ENCODE assay signal across 8 cellular contexts in the genomic region with DNA sequence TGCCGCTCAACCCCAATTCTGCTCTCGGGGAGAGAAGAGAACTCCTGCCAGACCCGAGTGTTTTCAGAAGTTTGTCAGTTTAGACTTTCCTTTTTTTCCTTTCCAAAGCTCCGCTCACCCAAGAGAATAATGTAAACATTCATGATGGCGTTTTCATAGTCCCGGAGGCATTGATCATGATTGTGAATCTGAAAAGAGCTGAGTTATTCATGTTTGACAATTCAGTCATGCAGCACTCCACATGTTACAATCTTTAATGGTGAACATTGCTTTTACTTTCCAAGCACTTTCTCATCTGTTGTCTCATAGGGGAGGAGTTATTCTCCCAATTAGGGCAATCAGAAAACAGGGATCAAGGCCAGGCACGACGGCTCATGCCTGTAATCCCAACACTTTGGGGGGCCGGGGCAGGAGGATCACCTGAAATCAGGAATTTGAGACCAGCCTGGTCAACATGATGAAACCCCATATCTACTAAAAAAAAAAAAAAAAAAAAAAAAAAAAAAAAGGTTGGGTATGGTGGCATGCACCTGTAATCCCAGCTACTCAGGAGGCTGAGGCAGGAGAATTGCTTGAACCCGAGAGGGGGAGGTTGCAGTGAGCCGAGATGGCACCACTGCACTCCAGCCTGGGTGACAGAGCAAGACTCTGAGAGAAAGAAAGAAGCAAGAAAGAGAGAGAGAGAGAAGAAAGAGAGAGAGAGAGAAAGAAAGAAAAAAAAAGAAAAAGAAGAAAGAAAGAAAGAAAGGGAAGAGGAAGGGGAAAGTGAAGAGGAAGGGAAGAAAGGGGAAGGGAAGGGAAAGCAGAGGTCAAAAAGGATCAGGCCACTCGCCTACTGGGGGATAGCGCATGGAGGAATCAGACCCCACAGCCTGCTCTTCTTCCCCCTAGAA.
A peak's percentile ranks its signal among the peaks of the same experiment; 100 is the strongest.
DNase-seq lines count a peak whose midpoint lies in the region; ATAC-seq, FAIRE-seq and TF ChIP-seq lines count a peak whose summit lies in the region.

No MANE protein-coding gene starts in this region.

- DNase-seq in EH (ENCODE audit: low read depth): peak; percentile 14
- no peak for DNase-seq in activated CD8-positive, alpha-beta T cell treated with anti-CD3 and anti-CD28 coated beads for 36 hours
- DNase-seq in foreskin fibroblast: no peak
- no peak for DNase-seq in progenitor cell of endocrine pancreas (ENCODE audit: low spot score, unreplicated experiment)
- no peak for DNase-seq in GM12891 (ENCODE audit: insufficient read length, low spot score)
- DNase-seq in anterior cingulate cortex (lab: John Stamatoyannopoulos, UW): no peak

- ATAC-seq in activated CD8-positive, alpha-beta T cell treated with anti-CD3 and anti-CD28 coated beads for 36 hours: no peak
- no peak for ATAC-seq in GM18502 (IDR thresholded peaks at IDR 0.05; ENCODE audit: poor library complexity, unreplicated experiment)
- no peak for ATAC-seq in GM18517 (IDR thresholded peaks at IDR 0.05; ENCODE audit: unreplicated experiment)

- CTCF ChIA-PET in activated CD8-positive, alpha-beta T cell treated with anti-CD3 and anti-CD28 coated beads for 36 hours (lab: Charles Lee): interaction anchor here (1.7 to 2.5 kb wide), 2 partner anchors 11 to 44 kb away, joined by 4 to 6 read pairs; no protein-coding TSS in a partner anchor

- H3K27ac Mint-ChIP-seq in activated CD8-positive, alpha-beta T cell treated with anti-CD3 and anti-CD28 coated beads for 36 hours: peak overlapping the region; percentile 69
- H3K27ac Mint-ChIP-seq in progenitor cell of endocrine pancreas: no peak overlapping the region

- H3K4me3 Mint-ChIP-seq in activated CD8-positive, alpha-beta T cell treated with anti-CD3 and anti-CD28 coated beads for 36 hours: peak overlapping the region; percentile 66
- peak overlapping the region; percentile 60 for H3K4me3 Mint-ChIP-seq in progenitor cell of endocrine pancreas (ENCODE audit: low read depth)

- intact Hi-C loops in activated CD8-positive, alpha-beta T cell treated with anti-CD3 and anti-CD28 coated beads for 36 hours (cut with micrococcal nuclease): loop anchor here (10.0 kb wide), 2 partner anchors 114 to 116 kb away; no protein-coding TSS in a partner anchor

- peaks cover 55% of the 10 kb centered on the region for H3K4me1 Mint-ChIP-seq in activated CD8-positive, alpha-beta T cell treated with anti-CD3 and anti-CD28 coated beads for 36 hours (ENCODE audit: low read depth)
- peaks cover 5% of the 10 kb centered on the region for H3K4me1 Mint-ChIP-seq in progenitor cell of endocrine pancreas (ENCODE audit: low read depth)

- POLR2A ChIA-PET in activated CD8-positive, alpha-beta T cell treated with anti-CD3 and anti-CD28 coated beads for 36 hours (lab: Charles Lee): interaction anchor here (1.0 to 1.8 kb wide), 4 partner anchors 8 to 70 kb away, joined by 3 to 4 read pairs (median 3); a partner anchor contains a TSS

- no peak for FAIRE-seq in GM12891 (lab: Jason Lieb, UNC)

- H3K9me3 Mint-ChIP-seq in activated CD8-positive, alpha-beta T cell treated with anti-CD3 and anti-CD28 coated beads for 36 hours: no peaks in the 10 kb centered on the region
- H3K9me3 Mint-ChIP-seq in progenitor cell of endocrine pancreas (ENCODE audit: low read depth): no peaks in the 10 kb centered on the region

- H3K27me3 Mint-ChIP-seq in activated CD8-positive, alpha-beta T cell treated with anti-CD3 and anti-CD28 coated beads for 36 hours: peaks cover 2% of the 10 kb centered on the region
- peaks cover 73% of the 10 kb centered on the region for H3K27me3 Mint-ChIP-seq in progenitor cell of endocrine pancreas

- peak overlapping the region; percentile 51 to 70 for H3K4me3 ChIP-seq in foreskin fibroblast (ENCODE audit: low read depth in 1 of 2, low read length in 2 of 2)

- TF ChIP-seq POLR2A in GM12891 (IDR thresholded peaks at IDR 0.05; ENCODE audit: low read depth, low read length): no peak

- no peaks in the 10 kb centered on the region for H3K36me3 Mint-ChIP-seq in activated CD8-positive, alpha-beta T cell treated with anti-CD3 and anti-CD28 coated beads for 36 hours (ENCODE audit: low read depth)
- no peaks in the 10 kb centered on the region for H3K36me3 Mint-ChIP-seq in progenitor cell of endocrine pancreas (ENCODE audit: insufficient read depth)

- no peak for TF ChIP-seq CTCF in activated CD8-positive, alpha-beta T cell treated with anti-CD3 and anti-CD28 coated beads for 36 hours (IDR thresholded peaks at IDR 0.05)
- TF ChIP-seq CTCF in foreskin fibroblast (IDR thresholded peaks at IDR 0.05; ENCODE audit: low read depth, low read length) (no peak), progenitor cell of endocrine pancreas (IDR thresholded peaks at IDR 0.05; ENCODE audit: unreplicated experiment) (no peak)

TF ChIP-seq in GM12891, 5 proteins besides CTCF, POLR2A, EP300 and RAD21:
- TF ChIP-seq PAX5 (IDR thresholded peaks at IDR 0.05; ENCODE audit: insufficient read depth, low read length, severe bottlenecking) (no peak), POU2F2 (IDR thresholded peaks at IDR 0.05; ENCODE audit: low read depth, low read length) (no peak), POLR2AphosphoS5 (IDR thresholded peaks at IDR 0.05; ENCODE audit: low read depth, low read length) (no peak), SPI1 (IDR thresholded peaks at IDR 0.05; ENCODE audit: low read depth, low read length) (no peak), TAF1 (IDR thresholded peaks at IDR 0.05; ENCODE audit: low read depth, low read length) (no peak)
